Comparison of ENCODE assay signal across 17 cellular contexts in genomic region chr1:107637101-107637500, GRCh38.
A peak's percentile ranks its signal among the peaks of the same experiment; 100 is the strongest.
DNase-seq lines count a peak whose midpoint lies in the region; ATAC-seq, FAIRE-seq and TF ChIP-seq lines count a peak whose summit lies in the region.
"Had no signal": no experiment of that assay in that cellular context is flagged by ENCODE, and none has a peak within 500 bp of the region (broad histone marks: within the 10 kb centered on the region; RNA-seq: fewer than 3 reads in every experiment).

No MANE protein-coding gene starts in this region.

- BruUV-seq in PC-9 (replicated peaks; lab: Mats Ljungman, UMichigan): no TSS peak

- no peak for TF ChIP-seq RAD21 in A549 (conservative IDR thresholded peaks at IDR 0.05 in 1 of 2, IDR thresholded peaks at IDR 0.05 in 1 of 2)

- FAIRE-seq in A549 (lab: Jason Lieb, UNC): no peak
- FAIRE-seq: GM12878, GM18507 had no signal

- H3K4me1 ChIP-seq in A549: peaks cover 3% of the 10 kb centered on the region; the same call in 1 of the 3 replicates
- no peaks in the 10 kb centered on the region for H3K4me1 ChIP-seq in adipocyte (ENCODE audit: control insufficient read depth, insufficient read depth, low read length)
- H3K4me1 ChIP-seq in PC-9 (replicated peaks; ENCODE audit: insufficient read depth): 0 out of 2 replicates have a peak, but pooled peaks cover 4% of the 10 kb centered on the region
- no peaks in the 10 kb centered on the region for H3K4me1 ChIP-seq in tibial artery
- H3K4me1 ChIP-seq: HAP-1 had no signal

- H3K79me2 ChIP-seq in PC-9 (ENCODE audit: low read depth): no peaks in the 10 kb centered on the region

- no peaks in the 10 kb centered on the region for H4K20me1 ChIP-seq in PC-9 (ENCODE audit: insufficient read depth)
- H4K20me1 ChIP-seq: BLaER1 treated with 17β-estradiol and CSF1 and Interleukin-3, amounts not matched to agents 10 nM and 100 nM had no signal

- H3K27me3 ChIP-seq in adipocyte (replicated peaks; ENCODE audit: control insufficient read depth, insufficient read depth, low read length) (no peaks in the 10 kb centered on the region), PC-9 (ENCODE audit: insufficient read depth, low read depth) (no peaks in the 10 kb centered on the region), tibial artery (no peaks in the 10 kb centered on the region)
- H3K27me3 ChIP-seq: BLaER1 treated with 17β-estradiol and CSF1 and Interleukin-3, amounts not matched to agents 10 nM and 100 nM had no signal

- intact Hi-C loops in PC-9 (cut with micrococcal nuclease; ENCODE audit: unreplicated experiment): no loop called here
- intact Hi-C loops in tibial artery (cut with DNase I; ENCODE audit: low total_unique reads): no loop called here

- no peak for TF ChIP-seq EP300 in A549 (IDR thresholded peaks at IDR 0.05)

- no peak for TF ChIP-seq POLR2A in A549 (IDR thresholded peaks at IDR 0.05; ENCODE audit: low read length)

- 64% methylated on average over 6 of the region's 6 CpGs for WGBS in A549 (ENCODE audit: missing lambda C conversion rate)

- CTCF ChIA-PET in A549 (lab: Yijun Ruan, JAX): no interaction called here
- CTCF ChIA-PET in PC-9 (lab: Charles Lee): no interaction called here

- H2AFZ ChIP-seq in PC-9: no peak overlapping the region
- H2AFZ ChIP-seq: GM23338 had no signal

- H3K4me2 ChIP-seq in A549 (0 out of 3 replicates have a peak overlapping the region, but pooled peaks have one; percentile 3), PC-9 (no peak overlapping the region)
- H3K4me2 ChIP-seq: BLaER1 treated with 17β-estradiol and CSF1 and Interleukin-3, amounts not matched to agents 10 nM and 100 nM; GM23338 had no signal

- no peak for ATAC-seq in A549
- ATAC-seq in effector memory CD8-positive, alpha-beta T cell (replicated peaks): no peak
- ATAC-seq: GM12878, GM23338 had no signal

- H3K27me3 Mint-ChIP-seq in effector memory CD8-positive, alpha-beta T cell: no peaks in the 10 kb centered on the region
- H3K27me3 Mint-ChIP-seq: CD4-positive, CD25-positive, alpha-beta regulatory T cell had no signal

- H3K36me3 Mint-ChIP-seq in effector memory CD8-positive, alpha-beta T cell (ENCODE audit: insufficient read depth): peaks cover 7% of the 10 kb centered on the region

- DNase-seq in A549 (ENCODE audit: low read depth in 1 of 2, low spot score in 1 of 2) (no peak), HT1080 (ENCODE audit: low read depth) (peak; percentile 65), adipocyte (ENCODE audit: low read depth) (peak; percentile 7), glomerular visceral epithelial cell (ENCODE audit: extremely low spot score) (peak; percentile 42), PC-9 (no peak), tibial artery (no peak)
- no peak for DNase-seq in effector memory CD8-positive, alpha-beta T cell
- DNase-seq: 8988T; ACHN; Calu3; CD4-positive, CD25-positive, alpha-beta regulatory T cell; DMS 273 treated with DMSO at 0.1 percent for 48 hours had no signal

- TF ChIP-seq CTCF in A549 (IDR thresholded peaks at IDR 0.05) (no peak), PC-9 (conservative IDR thresholded peaks at IDR 0.05) (no peak), tibial artery (IDR thresholded peaks at IDR 0.05) (no peak)

- no peaks in the 10 kb centered on the region for H3F3A ChIP-seq in PC-9 (ENCODE audit: insufficient read depth, low read depth)

- H3K36me3 ChIP-seq in adipocyte (ENCODE audit: control insufficient read depth, insufficient read depth, low read length, severe bottlenecking) (no peaks in the 10 kb centered on the region), PC-9 (ENCODE audit: low read depth) (no peaks in the 10 kb centered on the region), tibial artery (no peaks in the 10 kb centered on the region)
- H3K36me3 ChIP-seq: HAP-1 had no signal

- H3K4me3 Mint-ChIP-seq in effector memory CD8-positive, alpha-beta T cell: no peak overlapping the region
- H3K4me3 Mint-ChIP-seq: CD4-positive, CD25-positive, alpha-beta regulatory T cell; GM23338 had no signal

- H3K9ac ChIP-seq in adipocyte (ENCODE audit: low read length): no peak overlapping the region
- H3K9ac ChIP-seq: BLaER1 treated with 17β-estradiol and CSF1 and Interleukin-3, amounts not matched to agents 10 nM and 100 nM had no signal

- H3K4me3 ChIP-seq in A549 (no peak overlapping the region), adipocyte (ENCODE audit: low read length) (no peak overlapping the region), PC-9 (no peak overlapping the region), tibial artery (no peak overlapping the region)
- H3K4me3 ChIP-seq: BLaER1 treated with 17β-estradiol and CSF1 and Interleukin-3, amounts not matched to agents 10 nM and 100 nM; GM12878; GM23338; HAP-1 had no signal

- H3K9me2 ChIP-seq in PC-9 (ENCODE audit: insufficient read depth): 0 out of 2 replicates have a peak, but pooled peaks cover 3% of the 10 kb centered on the region

- H3K9me3 Mint-ChIP-seq in effector memory CD8-positive, alpha-beta T cell: no peaks in the 10 kb centered on the region
- H3K9me3 Mint-ChIP-seq: GM23338 had no signal

- H3K4me1 Mint-ChIP-seq in effector memory CD8-positive, alpha-beta T cell (ENCODE audit: low read depth in 2 of 2): peaks cover 0 to 6% of the 10 kb centered on the region in 2 donors
- H3K4me1 Mint-ChIP-seq: GM23338 had no signal

- H3K27ac Mint-ChIP-seq in effector memory CD8-positive, alpha-beta T cell: no peak overlapping the region
- H3K27ac Mint-ChIP-seq: CD4-positive, CD25-positive, alpha-beta regulatory T cell; GM23338 had no signal

- H3K9me3 ChIP-seq in A549: no peaks in the 10 kb centered on the region
- no peaks in the 10 kb centered on the region for H3K9me3 ChIP-seq in adipocyte (ENCODE audit: control insufficient read depth, low read length)
- H3K9me3 ChIP-seq in PC-9 (ENCODE audit: insufficient read depth, low read depth): no peaks in the 10 kb centered on the region
- H3K9me3 ChIP-seq in tibial artery: no peaks in the 10 kb centered on the region
- H3K9me3 ChIP-seq: HAP-1 had no signal

- H3K27ac ChIP-seq in A549: no peak overlapping the region
- no peak overlapping the region for H3K27ac ChIP-seq in PC-9
- H3K27ac ChIP-seq in tibial artery: no peak overlapping the region
- H3K27ac ChIP-seq: BLaER1 treated with 17β-estradiol and CSF1 and Interleukin-3, amounts not matched to agents 10 nM and 100 nM had no signal

- POLR2A ChIA-PET in A549 (lab: Yijun Ruan, JAX): no interaction called here
- POLR2A ChIA-PET in PC-9 (lab: Charles Lee; ENCODE audit: unreplicated experiment): no interaction called here

TF ChIP-seq in A549, 52 proteins besides CTCF, POLR2A, EP300 and RAD21:
- TF ChIP-seq REST (IDR thresholded peaks at IDR 0.05) (no peak), ATOH8 (CRISPR knock-in tag; IDR thresholded peaks at IDR 0.05; ENCODE audit: low read depth) (no peak)

Comparison
In these comparisons a context has a peak if more than half of its experiments do, and no peak if none do; other contexts are left out.
1. DNase-seq: peak in HT1080 (single experiment), adipocyte (single experiment) and glomerular visceral epithelial cell (single experiment); none in A549 (0 of 2), effector memory CD8-positive, alpha-beta T cell (0 of 3), PC-9 (0 of 2) and tibial artery (0 of 2).